ENCODE assay signal across 8 cellular contexts in the genomic region with DNA sequence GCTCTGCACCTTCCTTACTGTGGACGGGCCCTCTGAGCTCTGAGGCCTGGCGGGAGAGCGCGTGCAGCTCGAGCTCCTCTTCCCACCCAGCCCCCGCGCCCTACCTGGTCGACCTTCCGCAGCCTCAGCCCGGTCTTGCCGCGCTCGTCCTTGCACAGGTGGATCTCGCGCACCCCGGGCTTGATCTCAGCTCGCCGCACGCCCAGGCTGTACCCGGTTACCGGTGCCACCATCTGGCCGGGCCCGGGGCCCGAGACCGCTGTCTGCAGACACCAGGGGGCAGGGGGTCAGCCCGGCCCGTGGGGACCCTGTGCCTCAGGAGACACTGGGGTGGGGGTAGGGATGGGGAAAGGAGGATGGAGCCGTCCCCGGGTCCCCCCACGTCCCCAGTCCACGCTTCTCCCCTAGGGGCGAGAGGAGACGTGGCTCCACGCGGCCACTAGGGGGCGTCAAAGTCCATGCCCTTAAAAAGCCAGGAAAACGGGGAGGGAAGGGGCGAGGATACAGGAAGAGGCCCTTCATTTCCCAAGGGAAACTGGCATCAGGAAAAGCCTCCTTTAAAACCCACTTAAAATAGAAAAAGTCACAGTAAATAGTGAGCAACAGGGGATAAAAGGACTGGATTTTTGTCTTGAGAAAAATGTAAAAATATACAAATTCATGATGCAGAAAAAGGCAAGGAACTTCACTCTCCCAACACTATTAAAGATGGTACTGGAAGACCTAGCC. TPM values are rescaled to one million over a fixed set of nuclear protein-coding genes. Genes with fewer than 3 reads are reported as not detected.
DNase-seq lines count a peak whose midpoint lies in the region; ATAC-seq and TF ChIP-seq lines count a peak whose summit lies in the region.

No MANE protein-coding gene starts in this region.

- H3K9me3 ChIP-seq in ectodermal cell (ENCODE audit: control insufficient read depth, low read length) (no peaks in the 10 kb centered on the region), lower lobe of right lung (no peaks in the 10 kb centered on the region)

- peaks cover 10% of the 10 kb centered on the region for H3K4me1 ChIP-seq in ectodermal cell (ENCODE audit: control insufficient read depth, insufficient read depth, low read length)
- peaks cover 12% of the 10 kb centered on the region for H3K4me1 ChIP-seq in lower lobe of right lung

- peak; percentile 97 for TF ChIP-seq CTCF in lower lobe of right lung (IDR thresholded peaks at IDR 0.05)

- POLR2A ChIA-PET in activated CD4-positive, alpha-beta memory T cell treated with anti-CD3 and anti-CD28 coated beads, Interleukin-2, amount 10 ng/mL, durations not matched to agents 7 days and 5 days (lab: Charles Lee): interaction anchor here (1.0 to 1.3 kb wide), 2 partner anchors 79 to 154 kb away, joined by 3 to 5 read pairs; a partner anchor contains a TSS

- no peaks in the 10 kb centered on the region for H3K36me3 ChIP-seq in ectodermal cell (ENCODE audit: control insufficient read depth, insufficient read depth, low read length)
- no peaks in the 10 kb centered on the region for H3K36me3 ChIP-seq in lower lobe of right lung

- DNase-seq in SIG-M5 treated with dmso at 0.1 percent for 504 hours (lab: John Stamatoyannopoulos, UW; ENCODE audit: unreplicated experiment) (peak; percentile 22), SIG-M5 (lab: John Stamatoyannopoulos, UW) (no peak), NCI-H446 treated with DMSO at 0.1 percent for 48 hours (lab: John Stamatoyannopoulos, UW) (peak; percentile 25), lower lobe of right lung (peak; percentile 78), KG1 (lab: John Stamatoyannopoulos, UW) (no peak)
- peak; percentile 61 for DNase-seq in activated CD4-positive, alpha-beta memory T cell treated with anti-CD3 and anti-CD28 coated beads, Interleukin-2, amount 10 ng/mL, durations not matched to agents 7 days and 5 days
- peak; percentile 37 to 58 (median 55) for DNase-seq in stimulated activated CD4-positive, alpha-beta T cell treated with anti-CD3 and anti-CD28 coated beads, TNF-alpha, amount 100 ng/mL, for 4 hours (ENCODE audit: low read depth in 3 of 3)

- H3K27ac Mint-ChIP-seq in activated CD4-positive, alpha-beta memory T cell treated with anti-CD3 and anti-CD28 coated beads, Interleukin-2, amount 10 ng/mL, durations not matched to agents 7 days and 5 days: no peak overlapping the region

- no peaks in the 10 kb centered on the region for H3K36me3 Mint-ChIP-seq in activated CD4-positive, alpha-beta memory T cell treated with anti-CD3 and anti-CD28 coated beads, Interleukin-2, amount 10 ng/mL, durations not matched to agents 7 days and 5 days (ENCODE audit: low read depth)

- no peaks in the 10 kb centered on the region for H3K9me3 Mint-ChIP-seq in activated CD4-positive, alpha-beta memory T cell treated with anti-CD3 and anti-CD28 coated beads, Interleukin-2, amount 10 ng/mL, durations not matched to agents 7 days and 5 days

- H3K27me3 Mint-ChIP-seq in activated CD4-positive, alpha-beta memory T cell treated with anti-CD3 and anti-CD28 coated beads, Interleukin-2, amount 10 ng/mL, durations not matched to agents 7 days and 5 days: peaks cover 2% of the 10 kb centered on the region

- peaks cover 16% of the 10 kb centered on the region for H3K4me1 Mint-ChIP-seq in activated CD4-positive, alpha-beta memory T cell treated with anti-CD3 and anti-CD28 coated beads, Interleukin-2, amount 10 ng/mL, durations not matched to agents 7 days and 5 days

- H3K4me3 Mint-ChIP-seq in activated CD4-positive, alpha-beta memory T cell treated with anti-CD3 and anti-CD28 coated beads, Interleukin-2, amount 10 ng/mL, durations not matched to agents 7 days and 5 days: no peak overlapping the region

- H3K4me3 ChIP-seq in ectodermal cell (ENCODE audit: insufficient read depth, low read depth, low read length) (peak overlapping the region; percentile 22), lower lobe of right lung (no peak overlapping the region)

- intact Hi-C loops in lower lobe of right lung (cut with DNase I): loop anchor here (5.0 to 10.0 kb wide), 2 partner anchors 81 to 124 kb away; a partner anchor contains a TSS

- peak; percentile 86 to 90 for ATAC-seq in lower lobe of right lung

- H3K27me3 ChIP-seq in ectodermal cell (ENCODE audit: control insufficient read depth, insufficient read depth, low read length, poor library complexity, severe bottlenecking) (peaks cover 7% of the 10 kb centered on the region), lower lobe of right lung (ENCODE audit: low read depth) (no peaks in the 10 kb centered on the region)

- no peak overlapping the region for H3K27ac ChIP-seq in ectodermal cell (ENCODE audit: insufficient read depth, low read depth, low read length, poor library complexity, severe bottlenecking)
- no peak overlapping the region for H3K27ac ChIP-seq in lower lobe of right lung

- WGBS in ectodermal cell, 2 experiments: 34 to 41% methylated on average over 38 of the region's 38 CpGs

- CTCF ChIA-PET in activated CD4-positive, alpha-beta memory T cell treated with anti-CD3 and anti-CD28 coated beads, Interleukin-2, amount 10 ng/mL, durations not matched to agents 7 days and 5 days (lab: Charles Lee): interaction anchor here (0.7 to 2.6 kb wide), 9 partner anchors 9 to 190 kb away, joined by 3 to 37 read pairs (median 6); a partner anchor contains a TSS

RNA-seq across cellular contexts. Expression of a gene that starts 15.5 kb away (rescaled TPM):
- 1 to 10 TPM; 3.1 to 3.2 TPM for total RNA-seq in activated CD4-positive, alpha-beta memory T cell treated with anti-CD3 and anti-CD28 coated beads, Interleukin-2, amount 10 ng/mL, durations not matched to agents 7 days and 5 days
- polyA plus RNA-seq in ectodermal cell (2013, experiment 1 of 4): 3.8 TPM
- polyA plus RNA-seq in ectodermal cell (2013, experiment 2 of 4): 3.4 TPM
- 3.3 TPM for polyA plus RNA-seq in ectodermal cell (2013, experiment 3 of 4)
- 4.5 TPM for polyA plus RNA-seq in ectodermal cell (2013, experiment 4 of 4)
- 10.8 TPM for total RNA-seq in lower lobe of right lung

RNA-seq across cellular contexts. Expression of a gene that starts 47.3 kb away (rescaled TPM):
- total RNA-seq in activated CD4-positive, alpha-beta memory T cell treated with anti-CD3 and anti-CD28 coated beads, Interleukin-2, amount 10 ng/mL, durations not matched to agents 7 days and 5 days: 1 to 10 TPM; 2.9 to 3.0 TPM
- 1.7 TPM for polyA plus RNA-seq in ectodermal cell (2013, experiment 1 of 4)
- polyA plus RNA-seq in ectodermal cell (2013, experiment 2 of 4): 1.5 TPM
- polyA plus RNA-seq in ectodermal cell (2013, experiment 3 of 4): 1.1 TPM
- 1.5 TPM for polyA plus RNA-seq in ectodermal cell (2013, experiment 4 of 4)
- total RNA-seq in lower lobe of right lung: 3.8 TPM

Comparison
In these comparisons a context has a peak if more than half of its experiments do, and no peak if none do; other contexts are left out.
1. DNase-seq: peak in SIG-M5 treated with dmso at 0.1 percent for 504 hours (single experiment), NCI-H446 treated with DMSO at 0.1 percent for 48 hours (single experiment), activated CD4-positive, alpha-beta memory T cell treated with anti-CD3 and anti-CD28 coated beads, Interleukin-2, amount 10 ng/mL, durations not matched to agents 7 days and 5 days (single experiment), lower lobe of right lung (single experiment) and stimulated activated CD4-positive, alpha-beta T cell treated with anti-CD3 and anti-CD28 coated beads, TNF-alpha, amount 100 ng/mL, for 4 hours (3 of 3); none in SIG-M5 (single experiment) and KG1 (single experiment).